In the genomic region with DNA sequence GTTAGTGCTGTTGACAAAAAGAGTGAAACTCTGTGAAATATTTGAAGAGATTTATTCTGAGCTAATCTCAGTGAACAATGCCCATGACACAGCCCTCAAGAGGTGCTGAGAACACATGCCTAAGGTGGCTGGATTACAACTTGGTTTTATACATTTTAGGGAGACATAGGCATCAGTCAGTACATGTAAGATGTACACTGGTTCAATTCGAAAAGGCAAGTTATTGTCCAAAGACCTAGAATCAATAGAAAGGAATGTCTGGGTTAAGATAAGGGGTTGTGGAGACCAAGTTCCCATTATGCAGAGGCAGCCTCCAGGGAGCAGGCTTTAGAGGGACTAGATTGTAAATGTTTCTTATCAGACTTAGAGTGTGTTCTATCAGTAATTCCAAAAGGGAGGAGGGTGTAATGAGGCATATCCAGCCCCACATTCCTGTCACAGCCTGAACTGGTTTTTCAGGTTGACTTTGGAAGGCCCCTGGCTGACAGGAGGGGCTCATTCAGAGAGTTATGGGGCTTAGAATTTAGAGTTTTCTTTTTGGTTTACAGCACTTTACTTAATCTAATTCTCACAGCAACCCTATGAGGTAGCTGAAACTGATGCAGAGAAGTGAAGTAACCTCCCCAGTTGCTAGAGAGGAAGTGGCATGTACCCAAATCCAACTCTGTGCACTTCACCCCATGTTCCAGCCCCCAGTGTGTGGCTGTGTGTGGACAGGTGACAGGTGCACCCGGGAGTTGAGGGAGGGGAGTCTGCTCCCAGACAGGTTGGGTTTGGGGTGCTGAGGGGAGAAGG, we compare ENCODE assay signal across 10 cellular contexts. TPM values are rescaled to one million over a fixed set of nuclear protein-coding genes. Genes with fewer than 3 reads are reported as not detected.
DNase-seq lines count a peak whose midpoint lies in the region; ATAC-seq, FAIRE-seq and TF ChIP-seq lines count a peak whose summit lies in the region.
"Had no signal": no experiment of that assay in that cellular context is flagged by ENCODE, and none has a peak within 500 bp of the region (broad histone marks: within the 10 kb centered on the region; RNA-seq: fewer than 3 reads in every experiment).

No MANE protein-coding gene starts in this region.

- FAIRE-seq in HepG2 (lab: Jason Lieb, UNC): peak; percentile 23

- CTCF ChIA-PET in WTC11 (lab: Charles Lee): interaction anchor here (0.6 to 1.7 kb wide), 4 partner anchors 17 to 215 kb away, joined by 3 read pairs; no protein-coding TSS in a partner anchor
- CTCF ChIA-PET in HepG2 (lab: Yijun Ruan, JAX; ENCODE audit: low intra/inter-chr PET ratio, low total read pairs): no interaction called here

- ATAC-seq in WTC11 (peak; percentile 67), HepG2 (no peak; the same call in 2 of the 3 replicates), omental fat pad (ENCODE audit: low FRiP score) (no peak), left lobe of liver (no peak)

- TF ChIP-seq CTCF in WTC11 (IDR thresholded peaks at IDR 0.05) (no peak), HepG2 (CRISPR knock-in tag; IDR thresholded peaks at IDR 0.05) (no peak), uterus (IDR thresholded peaks at IDR 0.05) (no peak), omental fat pad (IDR thresholded peaks at IDR 0.05) (no peak)

- intact Hi-C loops in HepG2 (cut with micrococcal nuclease; ENCODE audit: unreplicated experiment) (no loop called here), uterus (cut with DNase I; ENCODE audit: low total_unique reads) (no loop called here)

- peaks cover 35% of the 10 kb centered on the region for H3K4me1 ChIP-seq in HepG2 (ENCODE audit: insufficient read depth, low read length)
- H3K4me1 ChIP-seq in uterus: peaks cover 4 to 15% of the 10 kb centered on the region in 2 donors

- DNase-seq in SKM-1 treated with dmso at 0.1 percent for 144 hours (lab: John Stamatoyannopoulos, UW; ENCODE audit: unreplicated experiment) (peak; percentile 15), SKM-1 (lab: John Stamatoyannopoulos, UW; ENCODE audit: unreplicated experiment) (no peak), WTC11 (ENCODE audit: low spot score) (no peak), HepG2 (ENCODE audit: low spot score) (no peak), uterus (no peak), omental fat pad (ENCODE audit: low spot score) (no peak), left lobe of liver (ENCODE audit: low spot score) (no peak)
- no peak for DNase-seq in stimulated activated CD4-positive, alpha-beta T cell treated with anti-CD3 and anti-CD28 coated beads, Interleukin-15, amount 100 ng/mL, for 24 hours
- DNase-seq: stimulated activated CD4-positive, alpha-beta T cell treated with anti-CD3 and anti-CD28 coated beads, Interleukin-1b, Interleukin-23, amount 100 ng/mL, for 48 hours had no signal

- in situ Hi-C loops in HepG2 (cut with HindIII; ENCODE audit: extremely low pct_ligation_motif_present, low pct_unique_long_range_greater_than_20kb): no loop called here

- no peaks in the 10 kb centered on the region for H4K20me1 ChIP-seq in HepG2 (ENCODE audit: insufficient read depth, low read length)

- peak overlapping the region; percentile 8; the same call in 1 of the 2 replicates for H3K9ac ChIP-seq in HepG2 (ENCODE audit: insufficient read depth, low read depth, low read length)
- H3K9ac ChIP-seq: KMS-11 had no signal

- H3K27ac Mint-ChIP-seq in WTC11: no peak overlapping the region

- TF ChIP-seq EP300 in HepG2 (IDR thresholded peaks at IDR 0.05; ENCODE audit: low read depth in 2 of 2, low read length in 2 of 2) (no peak), HepG2 (CRISPR knock-in tag; IDR thresholded peaks at IDR 0.05; ENCODE audit: borderline replicate concordance) (no peak)

- TF ChIP-seq RAD21 in HepG2 (CRISPR knock-in tag; IDR thresholded peaks at IDR 0.05): no peak

- POLR2A ChIA-PET in WTC11 (lab: Charles Lee): no interaction called here
- POLR2A ChIA-PET in HepG2 (lab: Yijun Ruan, JAX): interaction anchor here (1.3 to 3.0 kb wide), 5 partner anchors 11 to 187 kb away, joined by 4 to 37 read pairs (median 11); no protein-coding TSS in a partner anchor

- H3K27ac ChIP-seq in HepG2 (ENCODE audit: extremely low read length, insufficient read depth, low read length) (no peak overlapping the region), uterus (peak overlapping the region; percentile 78 to 85)
- H3K27ac ChIP-seq: KMS-11 had no signal

- H3K4me1 Mint-ChIP-seq in WTC11: peaks cover 34% of the 10 kb centered on the region

- BruUV-seq in HepG2 (replicated peaks; lab: Mats Ljungman, UMichigan): no TSS peak

- peaks cover 4% of the 10 kb centered on the region for H3K27me3 Mint-ChIP-seq in WTC11 (ENCODE audit: low read depth)

- H3K9me3 Mint-ChIP-seq in WTC11: peaks cover 10% of the 10 kb centered on the region

- no peaks in the 10 kb centered on the region for H3K36me3 Mint-ChIP-seq in WTC11

- H3K9me3 ChIP-seq in HepG2 (ENCODE audit: low read length) (no peaks in the 10 kb centered on the region), uterus (no peaks in the 10 kb centered on the region)

- no peaks in the 10 kb centered on the region for H3K79me2 ChIP-seq in HepG2 (ENCODE audit: insufficient read depth, low read length)

- TF ChIP-seq POLR2A in HepG2 (IDR thresholded peaks at IDR 0.05; ENCODE audit: insufficient read depth in 1 of 2, low read depth in 2 of 2, low read length in 2 of 2) (no peak), uterus (IDR thresholded peaks at IDR 0.05) (no peak)

- no peak overlapping the region for H2AFZ ChIP-seq in HepG2 (ENCODE audit: low read length)

- peak overlapping the region; percentile 64 for H3K4me2 ChIP-seq in HepG2 (ENCODE audit: low read depth, low read length)
- H3K4me2 ChIP-seq: KMS-11 had no signal

- WGBS in HepG2 (ENCODE audit: low lambda C conversion rate): 24% methylated on average over 2 of the region's 2 CpGs

- H3K4me3 ChIP-seq in HepG2 (replicated peaks in 1 of 3; ENCODE audit: insufficient read depth in 1 of 3, low read depth in 2 of 3, low read length in 3 of 3) (peak overlapping the region in 1 of 3 experiments; percentile 2; a peak in 1 of 6 replicates), uterus (no peak overlapping the region)

- no peaks in the 10 kb centered on the region for H3K36me3 ChIP-seq in HepG2 (replicated peaks in 1 of 2; ENCODE audit: control insufficient read depth in 1 of 2, insufficient read depth in 2 of 2, low read length in 2 of 2)
- no peaks in the 10 kb centered on the region for H3K36me3 ChIP-seq in uterus

- no peak overlapping the region for H3K4me3 Mint-ChIP-seq in WTC11

- H3K27me3 ChIP-seq in HepG2 (ENCODE audit: control insufficient read depth in 1 of 2, insufficient read depth in 2 of 2, low read length in 2 of 2) (peaks cover 2 to 31% of the 10 kb centered on the region in 2 experiments; a peak in 4 of 5 replicates), uterus (no peaks in the 10 kb centered on the region)

TF ChIP-seq in WTC11, 78 proteins besides CTCF, POLR2A, EP300 and RAD21:
- TF ChIP-seq RELA (CRISPR knock-in tag; IDR thresholded peaks at IDR 0.05; ENCODE audit: borderline replicate concordance) (no peak), FOXJ3 (CRISPR knock-in tag; IDR thresholded peaks at IDR 0.05; ENCODE audit: borderline replicate concordance) (no peak)

TF ChIP-seq in HepG2, 621 proteins besides CTCF, POLR2A, EP300 and RAD21 (continues in another document):
- TF ChIP-seq, protein P1, sequence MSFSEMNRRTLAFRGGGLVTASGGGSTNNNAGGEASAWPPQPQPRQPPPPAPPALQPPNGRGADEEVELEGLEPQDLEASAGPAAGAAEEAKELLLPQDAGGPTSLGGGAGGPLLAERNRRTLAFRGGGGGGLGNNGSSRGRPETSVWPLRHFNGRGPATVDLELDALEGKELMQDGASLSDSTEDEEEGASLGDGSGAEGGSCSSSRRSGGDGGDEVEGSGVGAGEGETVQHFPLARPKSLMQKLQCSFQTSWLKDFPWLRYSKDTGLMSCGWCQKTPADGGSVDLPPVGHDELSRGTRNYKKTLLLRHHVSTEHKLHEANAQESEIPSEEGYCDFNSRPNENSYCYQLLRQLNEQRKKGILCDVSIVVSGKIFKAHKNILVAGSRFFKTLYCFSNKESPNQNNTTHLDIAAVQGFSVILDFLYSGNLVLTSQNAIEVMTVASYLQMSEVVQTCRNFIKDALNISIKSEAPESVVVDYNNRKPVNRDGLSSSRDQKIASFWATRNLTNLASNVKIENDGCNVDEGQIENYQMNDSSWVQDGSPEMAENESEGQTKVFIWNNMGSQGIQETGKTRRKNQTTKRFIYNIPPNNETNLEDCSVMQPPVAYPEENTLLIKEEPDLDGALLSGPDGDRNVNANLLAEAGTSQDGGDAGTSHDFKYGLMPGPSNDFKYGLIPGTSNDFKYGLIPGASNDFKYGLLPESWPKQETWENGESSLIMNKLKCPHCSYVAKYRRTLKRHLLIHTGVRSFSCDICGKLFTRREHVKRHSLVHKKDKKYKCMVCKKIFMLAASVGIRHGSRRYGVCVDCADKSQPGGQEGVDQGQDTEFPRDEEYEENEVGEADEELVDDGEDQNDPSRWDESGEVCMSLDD (CRISPR knock-in tag; IDR thresholded peaks at IDR 0.05; ENCODE audit: borderline replicate concordance): no peak

RNA-seq across cellular contexts. Expression of a gene that starts 28.3 kb away (rescaled TPM):
- total RNA-seq in WTC11 (2021): 14.3 to 15.6 TPM (median 14.5 TPM) in 3 replicates
- total RNA-seq in HepG2 (2016; rRNA removed; fragmentation: Illumina TruSeq; extraction: Trizol): 7.3 and 7.5 TPM in 2 replicates
- total RNA-seq in HepG2 (2016; cell fraction: cytosol; rRNA removed; fragmentation: Illumina TruSeq; extraction: Trizol; ENCODE audit: low read depth): 2.7 and 4.4 TPM in 2 replicates
- total RNA-seq in HepG2 (2016; cell fraction: insoluble cytoplasmic fraction; rRNA removed; fragmentation: Illumina TruSeq; extraction: Trizol): 5.8 and 6.1 TPM in 2 replicates
- total RNA-seq in HepG2 (2016; cell fraction: membrane; rRNA removed; fragmentation: Illumina TruSeq; extraction: Trizol): 5.3 and 5.4 TPM in 2 replicates
- 9.2 and 12.1 TPM in 2 replicates for total RNA-seq in HepG2 (2016; cell fraction: nucleus; rRNA removed; fragmentation: Illumina TruSeq; extraction: Trizol)
- polyA plus RNA-seq in HepG2 (2011; rRNA removed): 15.5 and 22.3 TPM in 2 replicates
- 10.3 and 11.1 TPM in 2 replicates for polyA plus RNA-seq in HepG2 (2011; cell fraction: cytosol; rRNA removed)
- polyA plus RNA-seq in HepG2 (2011; cell fraction: nucleus; rRNA removed): 23.5 and 27.0 TPM in 2 replicates
- 8.6 and 9.2 TPM in 2 replicates for polyA plus RNA-seq in HepG2 (2012)
- polyA plus RNA-seq in HepG2 (2016; cell fraction: cytosol; fragmentation: Illumina TruSeq; extraction: Trizol; ENCODE audit: low read depth): 0.52 and 0.53 TPM in 2 replicates
- polyA plus RNA-seq in HepG2 (2016; cell fraction: insoluble cytoplasmic fraction; fragmentation: Illumina TruSeq; extraction: Trizol; ENCODE audit: low read depth): 6.8 and 8.0 TPM in 2 replicates
- 2.2 and 2.8 TPM in 2 replicates for polyA plus RNA-seq in HepG2 (2016; cell fraction: membrane; fragmentation: Illumina TruSeq; extraction: Trizol; ENCODE audit: low read depth)
- 12.8 and 15.6 TPM in 2 replicates for polyA plus RNA-seq in HepG2 (2016; cell fraction: nucleus; fragmentation: Illumina TruSeq; extraction: Trizol; ENCODE audit: insufficient read depth, low read depth)
- polyA minus RNA-seq in HepG2 (2011; rRNA and poly(A)+ RNA removed; ENCODE audit: low replicate concordance): 13.6 and 22.4 TPM in 2 replicates
- 14.0 and 17.7 TPM in 2 replicates for polyA minus RNA-seq in HepG2 (2011; cell fraction: cytosol; rRNA and poly(A)+ RNA removed)
- polyA minus RNA-seq in HepG2 (2011; cell fraction: nucleus; rRNA and poly(A)+ RNA removed): 49.2 and 56.1 TPM in 2 replicates
- total RNA-seq in uterus: 10 to 100 TPM; 24.3 to 55.5 (median 31.3) TPM
- total RNA-seq in omental fat pad: 10 to 100 TPM; 16.8 to 57.4 (median 22.8) TPM
- total RNA-seq in left lobe of liver: 4.0 TPM
